10 cellular contexts compared by ENCODE assay signal in genomic region chr3:13416002-13416793, GRCh38. TPM values are rescaled to one million over a fixed set of nuclear protein-coding genes. Genes with fewer than 3 reads are reported as not detected.
DNase-seq lines count a peak whose midpoint lies in the region; ATAC-seq and TF ChIP-seq lines count a peak whose summit lies in the region.
"Had no signal": no experiment of that assay in that cellular context is flagged by ENCODE, and none has a peak within 500 bp of the region (broad histone marks: within the 10 kb centered on the region; RNA-seq: fewer than 3 reads in every experiment).

No MANE protein-coding gene starts in this region.

- intact Hi-C loops in left cardiac atrium (cut with DNase I) = no loop called here

- peaks cover 15% of the 10 kb centered on the region for H3K36me3 Mint-ChIP-seq in T-helper 1 cell treated with Interleukin-12 subunit alpha and Interleukin-12 subunit beta and Interleukin-4 antibody, amounts not matched to agents 30 μg/mL and 1 μg/mL, for 36 hours (ENCODE audit: low read depth)

- H3K27ac Mint-ChIP-seq in T-helper 1 cell treated with Interleukin-12 subunit alpha and Interleukin-12 subunit beta and Interleukin-4 antibody, amounts not matched to agents 30 μg/mL and 1 μg/mL, for 36 hours = peak overlapping the region; percentile 75

- TF ChIP-seq POLR2A in erythroblast (IDR thresholded peaks at IDR 0.05; ENCODE audit: low read length) = no peak

- H3K4me3 Mint-ChIP-seq in T-helper 1 cell treated with Interleukin-12 subunit alpha and Interleukin-12 subunit beta and Interleukin-4 antibody, amounts not matched to agents 30 μg/mL and 1 μg/mL, for 36 hours = peak overlapping the region; percentile 71

- H3K4me1 Mint-ChIP-seq in T-helper 1 cell treated with Interleukin-12 subunit alpha and Interleukin-12 subunit beta and Interleukin-4 antibody, amounts not matched to agents 30 μg/mL and 1 μg/mL, for 36 hours (ENCODE audit: low read depth) = peaks cover 60% of the 10 kb centered on the region

- ATAC-seq in GM19397 (IDR thresholded peaks at IDR 0.05; ENCODE audit: unreplicated experiment) (no peak), left cardiac atrium (no peak)

- no peaks in the 10 kb centered on the region for H3K27me3 Mint-ChIP-seq in T-helper 1 cell treated with Interleukin-12 subunit alpha and Interleukin-12 subunit beta and Interleukin-4 antibody, amounts not matched to agents 30 μg/mL and 1 μg/mL, for 36 hours (ENCODE audit: low read depth)

- peak; percentile 47 for DNase-seq in stimulated activated CD4-positive, alpha-beta T cell treated with anti-CD3 and anti-CD28 coated beads, Interleukin-1b, Interleukin-23, amount 100 ng/mL, for 48 hours
- DNase-seq in stimulated activated CD4-positive, alpha-beta T cell treated with anti-CD3 and anti-CD28 coated beads, Interleukin-2, amount 100 ng/mL, for 48 hours = no peak
- DNase-seq in erythroblast (lab: John Stamatoyannopoulos, UW) = peak; percentile 24 to 27
- DNase-seq in activated CD4-positive, CD25-positive, alpha-beta regulatory T cell (lab: John Stamatoyannopoulos, UW) = no peak
- DNase-seq in left cardiac atrium = no peak
- no peak for DNase-seq in stimulated activated naive CD4-positive, alpha-beta T cell treated with Interleukin-2 at 50 U/mL for 16 hours (lab: John Stamatoyannopoulos, UW)
- DNase-seq: effector CD4-positive, alpha-beta T cell; NCI-H82 had no signal

- H3K9me3 Mint-ChIP-seq in T-helper 1 cell treated with Interleukin-12 subunit alpha and Interleukin-12 subunit beta and Interleukin-4 antibody, amounts not matched to agents 30 μg/mL and 1 μg/mL, for 36 hours = no peaks in the 10 kb centered on the region

RNA-seq across cellular contexts. Expression of gene NUP210, which starts 3.9 kb away (rescaled TPM):
- total RNA-seq in left cardiac atrium = 1 to 10 TPM; 2.8 to 4.7 TPM

Comparison
In these comparisons a context has a peak if more than half of its experiments do, and no peak if none do; other contexts are left out.
1. DNase-seq: peak in stimulated activated CD4-positive, alpha-beta T cell treated with anti-CD3 and anti-CD28 coated beads, Interleukin-1b, Interleukin-23, amount 100 ng/mL, for 48 hours (single experiment) and erythroblast (2 of 2); none in stimulated activated CD4-positive, alpha-beta T cell treated with anti-CD3 and anti-CD28 coated beads, Interleukin-2, amount 100 ng/mL, for 48 hours (0 of 2), activated CD4-positive, CD25-positive, alpha-beta regulatory T cell (0 of 4), left cardiac atrium (single experiment) and stimulated activated naive CD4-positive, alpha-beta T cell treated with Interleukin-2 at 50 U/mL for 16 hours (single experiment).